Comparison of ENCODE assay signal across 10 cellular contexts in the genomic region with DNA sequence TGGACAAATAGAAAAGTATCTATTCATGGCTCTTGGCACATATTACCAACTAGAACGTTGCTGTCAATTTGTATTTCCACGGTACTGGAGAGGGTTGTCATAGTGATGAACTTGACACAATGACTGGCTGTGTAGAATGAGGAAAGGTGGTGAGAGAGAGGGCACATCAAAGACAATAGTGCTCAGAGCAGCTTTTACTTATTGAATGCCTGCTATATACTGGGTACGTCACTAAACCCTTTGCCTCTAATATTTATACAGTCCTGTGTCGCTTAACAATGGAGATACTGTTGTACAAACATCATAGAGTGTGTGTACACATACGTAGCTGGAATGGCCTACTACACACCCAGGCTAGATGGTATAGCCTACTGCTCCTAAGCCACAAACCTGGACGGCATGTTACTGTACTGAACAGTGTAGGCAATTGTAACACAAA.
DNase-seq lines count a peak whose midpoint lies in the region; ATAC-seq, FAIRE-seq and TF ChIP-seq lines count a peak whose summit lies in the region.
"Had no signal": no experiment of that assay in that cellular context is flagged by ENCODE, and none has a peak within 500 bp of the region (broad histone marks: within the 10 kb centered on the region; RNA-seq: fewer than 3 reads in every experiment).

No MANE protein-coding gene starts in this region.

- no peak overlapping the region for H3K4me3 Mint-ChIP-seq in stimulated activated naive CD8-positive, alpha-beta T cell treated with anti-CD3 and anti-CD28 coated beads, Interleukin-15, amount 100 ng/mL, for 72 hours
- H3K4me3 Mint-ChIP-seq: activated T-cell treated with anti-CD3 and anti-CD28 coated beads, Interleukin-2, amount 50 U/mL, for 24 hours; stimulated activated naive B cell treated with anti-CD40 and anti-IgM and Interleukin-4, amounts not matched to agents 10 μg/mL and 1 μg/mL and 100 μg/mL, for 72 hours had no signal

- TF ChIP-seq CTCF in epithelial cell of esophagus (IDR thresholded peaks at IDR 0.05; ENCODE audit: insufficient read depth, low read depth, low read length, missing control alignments), result no peak

- no peak overlapping the region for H3K27ac Mint-ChIP-seq in stimulated activated naive CD8-positive, alpha-beta T cell treated with anti-CD3 and anti-CD28 coated beads, Interleukin-15, amount 100 ng/mL, for 72 hours
- H3K27ac Mint-ChIP-seq: activated T-cell treated with anti-CD3 and anti-CD28 coated beads, Interleukin-2, amount 50 U/mL, for 24 hours; stimulated activated naive B cell treated with anti-CD40 and anti-IgM and Interleukin-4, amounts not matched to agents 10 μg/mL and 1 μg/mL and 100 μg/mL, for 72 hours had no signal

- H3K4me1 Mint-ChIP-seq in stimulated activated naive CD8-positive, alpha-beta T cell treated with anti-CD3 and anti-CD28 coated beads, Interleukin-15, amount 100 ng/mL, for 72 hours, result peaks cover 7% of the 10 kb centered on the region

- no peaks in the 10 kb centered on the region for H3K9me3 Mint-ChIP-seq in stimulated activated naive CD8-positive, alpha-beta T cell treated with anti-CD3 and anti-CD28 coated beads, Interleukin-15, amount 100 ng/mL, for 72 hours
- H3K9me3 Mint-ChIP-seq: activated T-cell treated with anti-CD3 and anti-CD28 coated beads, Interleukin-2, amount 50 U/mL, for 24 hours; stimulated activated naive B cell treated with anti-CD40 and anti-IgM and Interleukin-4, amounts not matched to agents 10 μg/mL and 1 μg/mL and 100 μg/mL, for 72 hours had no signal

- no peak overlapping the region for H3K4me3 ChIP-seq in epithelial cell of esophagus (ENCODE audit: low read length)

- peak; percentile 32 for ATAC-seq in stimulated activated naive CD8-positive, alpha-beta T cell treated with anti-CD3 and anti-CD28 coated beads, Interleukin-15, Interleukin-2, amounts not matched to agents 100 U/mL and 50 U/mL, for 24 hours
- no peak for ATAC-seq in stimulated activated naive CD8-positive, alpha-beta T cell treated with anti-CD3 and anti-CD28 coated beads, Interleukin-15, amount 100 ng/mL, for 72 hours
- ATAC-seq in HG03095 (IDR thresholded peaks at IDR 0.05; ENCODE audit: unreplicated experiment), result no peak

- H3K27me3 Mint-ChIP-seq in stimulated activated naive CD8-positive, alpha-beta T cell treated with anti-CD3 and anti-CD28 coated beads, Interleukin-15, amount 100 ng/mL, for 72 hours, result no peaks in the 10 kb centered on the region
- H3K27me3 Mint-ChIP-seq: activated T-cell treated with anti-CD3 and anti-CD28 coated beads, Interleukin-2, amount 50 U/mL, for 24 hours; stimulated activated naive B cell treated with anti-CD40 and anti-IgM and Interleukin-4, amounts not matched to agents 10 μg/mL and 1 μg/mL and 100 μg/mL, for 72 hours had no signal

- peak; percentile 91 for FAIRE-seq in urothelium cell line (lab: Jason Lieb, UNC)

- DNase-seq in stimulated activated naive CD8-positive, alpha-beta T cell treated with anti-CD3 and anti-CD28 coated beads, Interleukin-15, Interleukin-2, amounts not matched to agents 100 U/mL and 50 U/mL, for 24 hours, result no peak
- no peak for DNase-seq in stimulated activated naive CD8-positive, alpha-beta T cell treated with anti-CD3 and anti-CD28 coated beads, Interleukin-15, amount 100 ng/mL, for 72 hours
- DNase-seq in NCI-H510A treated with DMSO at 0.1 percent for 48 hours (lab: John Stamatoyannopoulos, UW), result peak; percentile 92
- DNase-seq in epithelial cell of esophagus (ENCODE audit: low read depth), result peak; percentile 29
- no peak for DNase-seq in urothelium cell line (ENCODE audit: low spot score)
- no peak for DNase-seq in AG08395 (ENCODE audit: low spot score)
- DNase-seq in GM19240 (ENCODE audit: insufficient read length, low spot score), result no peak

Comparison
In these comparisons a context has a peak if more than half of its experiments do, and no peak if none do; other contexts are left out.
1. DNase-seq: peak in NCI-H510A treated with DMSO at 0.1 percent for 48 hours (single experiment) and epithelial cell of esophagus (single experiment); none in stimulated activated naive CD8-positive, alpha-beta T cell treated with anti-CD3 and anti-CD28 coated beads, Interleukin-15, Interleukin-2, amounts not matched to agents 100 U/mL and 50 U/mL, for 24 hours (single experiment), stimulated activated naive CD8-positive, alpha-beta T cell treated with anti-CD3 and anti-CD28 coated beads, Interleukin-15, amount 100 ng/mL, for 72 hours (0 of 2), urothelium cell line (single experiment), AG08395 (single experiment) and GM19240 (single experiment).